ENCODE assay signal across 33 cellular contexts in genomic region chr2:63434024-63434423, GRCh38.
A peak's percentile ranks its signal among the peaks of the same experiment; 100 is the strongest.
DNase-seq lines count a peak whose midpoint lies in the region; ATAC-seq, FAIRE-seq and TF ChIP-seq lines count a peak whose summit lies in the region.
"Had no signal": no experiment of that assay in that cellular context is flagged by ENCODE, and none has a peak within 500 bp of the region (broad histone marks: within the 10 kb centered on the region; RNA-seq: fewer than 3 reads in every experiment).

No MANE protein-coding gene starts in this region.

- no peak overlapping the region for H3K4me2 ChIP-seq in K562 (ENCODE audit: insufficient read depth, low read length)
- H3K4me2 ChIP-seq: A549; BLaER1; BLaER1 treated with 17β-estradiol and CSF1 and Interleukin-3, amounts not matched to agents 10 nM and 100 nM had no signal

- FAIRE-seq in D721Med (lab: Jason Lieb, UNC) (peak; percentile 11), GM12892 (lab: Jason Lieb, UNC) (peak; percentile 64), K562 (lab: Jason Lieb, UNC) (peak; percentile 51)
- FAIRE-seq: A204.1, A549 had no signal

- no peak for ATAC-seq in activated T-cell treated with anti-CD3 and anti-CD28 coated beads, Interleukin-2, amount 50 U/mL, for 72 hours (replicated peaks in 1 of 2)
- no peak for ATAC-seq in K562
- ATAC-seq: A549; CD8-positive, alpha-beta T cell had no signal

- H3K36me3 Mint-ChIP-seq in activated T-cell treated with anti-CD3 and anti-CD28 coated beads, Interleukin-2, amount 50 U/mL, for 72 hours (ENCODE audit: insufficient read depth in 2 of 2) = no peaks in the 10 kb centered on the region
- H3K36me3 Mint-ChIP-seq in activated T-cell treated with anti-CD3 and anti-CD28 coated beads, Interleukin-2, amount 50 U/mL, for 24 hours (ENCODE audit: low read depth) = peaks cover 7% of the 10 kb centered on the region

- TF ChIP-seq RAD21 in K562 (CRISPR knock-in tag; conservative IDR thresholded peaks at IDR 0.05 in 1 of 2, IDR thresholded peaks at IDR 0.05 in 1 of 2) = no peak

- no peaks in the 10 kb centered on the region for H3K27me3 ChIP-seq in K562 (ENCODE audit: control insufficient read depth in 2 of 2, insufficient read depth in 2 of 2, low read length in 2 of 2)
- H3K27me3 ChIP-seq in spleen (replicated peaks in 1 of 7) = no peaks in the 10 kb centered on the region
- H3K27me3 ChIP-seq: BE2C; BLaER1; BLaER1 treated with 17β-estradiol and CSF1 and Interleukin-3, amounts not matched to agents 10 nM and 100 nM had no signal

- TF ChIP-seq CTCF in D721Med (IDR thresholded peaks at IDR 0.05; ENCODE audit: insufficient read depth, missing control alignments) (no peak), K562 (IDR thresholded peaks at IDR 0.05 in 2 of 3, conservative IDR thresholded peaks at IDR 0.05 in 1 of 3; ENCODE audit: insufficient read depth in 2 of 3, low read depth in 1 of 3, low read length in 3 of 3) (no peak), spleen (IDR thresholded peaks at IDR 0.05 in 8 of 11, conservative IDR thresholded peaks at IDR 0.05 in 3 of 11) (no peak)

- H3K9ac ChIP-seq in K562 (ENCODE audit: insufficient read depth in 1 of 2, low read depth in 2 of 2, low read length in 2 of 2) = no peak overlapping the region
- H3K9ac ChIP-seq: BLaER1; BLaER1 treated with 17β-estradiol and CSF1 and Interleukin-3, amounts not matched to agents 10 nM and 100 nM had no signal

- POLR2A ChIA-PET in K562 (lab: Yijun Ruan, JAX) = no interaction called here

- 36% methylated on average over 5 of the region's 5 CpGs for WGBS in K562 (ENCODE audit: insufficient coverage, low coverage, missing lambda C conversion rate)
- 86 to 94% (median 94%) methylated on average over 5 of the region's 5 CpGs for whole genome bisulfite sequencing in spleen, 5 donors

- BruUV-seq in K562 (replicated peaks; lab: Mats Ljungman, UMichigan) = no TSS peak

- no peaks in the 10 kb centered on the region for H3K9me3 ChIP-seq in K562 (replicated peaks; ENCODE audit: control insufficient read depth, insufficient read depth, low read depth, low read length)
- peaks cover 0 to 3% (median 0%) of the 10 kb centered on the region in 8 donors for H3K9me3 ChIP-seq in spleen
- H3K9me3 ChIP-seq: A549; BE2C; BLaER1; BLaER1 treated with 17β-estradiol and CSF1 and Interleukin-3, amounts not matched to agents 10 nM and 100 nM; Caco-2 had no signal

- intact Hi-C loops in K562 (cut with micrococcal nuclease) = no loop called here
- intact Hi-C loops in spleen (cut with DNase I; ENCODE audit: low total_unique reads) = no loop called here

- H3K27me3 Mint-ChIP-seq in activated T-cell treated with anti-CD3 and anti-CD28 coated beads, Interleukin-2, amount 50 U/mL, for 72 hours (ENCODE audit: low read depth) = no peaks in the 10 kb centered on the region
- H3K27me3 Mint-ChIP-seq in activated T-cell treated with anti-CD3 and anti-CD28 coated beads, Interleukin-2, amount 50 U/mL, for 24 hours = no peaks in the 10 kb centered on the region
- H3K27me3 Mint-ChIP-seq: B cell; CD4-positive, alpha-beta memory T cell; CD4-positive, alpha-beta T cell; CD4-positive, CD25-positive, alpha-beta regulatory T cell; CD8-positive, alpha-beta memory T cell had no signal

- TF ChIP-seq EP300 in K562 (IDR thresholded peaks at IDR 0.05; ENCODE audit: low read length) = no peak

- H3K79me2 ChIP-seq in K562 (ENCODE audit: control insufficient read depth, insufficient read depth, low read length) = no peaks in the 10 kb centered on the region

- in situ Hi-C loops in K562 (cut with MboI) = no loop called here

- TF ChIP-seq POLR2A in GM12892 (IDR thresholded peaks at IDR 0.05; ENCODE audit: low read depth, low read length) (no peak), K562 (conservative IDR thresholded peaks at IDR 0.05) (no peak), spleen (IDR thresholded peaks at IDR 0.05) (no peak)

- no peak for DNase-seq in activated T-cell treated with anti-CD3 and anti-CD28 coated beads, Interleukin-2, amount 50 U/mL, for 72 hours
- DNase-seq in activated T-cell treated with anti-CD3 and anti-CD28 coated beads, Interleukin-2, amount 50 U/mL, for 24 hours = no peak
- DNase-seq in D721Med (ENCODE audit: insufficient read length, low spot score) (no peak), GM12892 (ENCODE audit: insufficient read length) (no peak), K562 (ENCODE audit: extremely low read depth in 1 of 4, low spot score in 3 of 4) (no peak), spleen (no peak), cerebellum (ENCODE audit: low spot score) (no peak), RKO (ENCODE audit: low spot score) (no peak)
- DNase-seq: 8988T; ACHN; AML-193; BE2C; C1 segment of cervical spinal cord; Caco-2; Calu3; CD4-positive, alpha-beta memory T cell; CD4-positive, alpha-beta T cell; CD4-positive, CD25-positive, alpha-beta regulatory T cell; CD8-positive, alpha-beta memory T cell; CD8-positive, alpha-beta T cell; DMS 273 treated with DMSO at 0.1 percent for 48 hours; DMS79; DMS79 treated with DMSO at 0.1 percent for 48 hours; DND-41; EL had no signal

- peaks cover 0 to 9% of the 10 kb centered on the region in 2 experiments; a peak in 2 of 5 replicates for H3K4me1 ChIP-seq in K562 (replicated peaks in 1 of 2; ENCODE audit: control insufficient read depth in 2 of 2, insufficient read depth in 2 of 2, low read length in 2 of 2)
- no peaks in the 10 kb centered on the region for H3K4me1 ChIP-seq in spleen
- H3K4me1 ChIP-seq: BE2C, Caco-2 had no signal

- CTCF ChIA-PET in K562 (lab: Yijun Ruan, JAX; ENCODE audit: low intra/inter-chr PET ratio) = no interaction called here

- H3K27ac ChIP-seq in K562 (ENCODE audit: extremely low read depth, low read depth, low read length) (no peak overlapping the region), spleen (no peak overlapping the region)
- H3K27ac ChIP-seq: 22Rv1; A549; BLaER1; BLaER1 treated with 17β-estradiol and CSF1 and Interleukin-3, amounts not matched to agents 10 nM and 100 nM; C4-2B had no signal

- H3K4me1 Mint-ChIP-seq in activated T-cell treated with anti-CD3 and anti-CD28 coated beads, Interleukin-2, amount 50 U/mL, for 72 hours (ENCODE audit: low read depth) = no peaks in the 10 kb centered on the region
- H3K4me1 Mint-ChIP-seq in activated T-cell treated with anti-CD3 and anti-CD28 coated beads, Interleukin-2, amount 50 U/mL, for 24 hours (ENCODE audit: low read depth) = peaks cover 1% of the 10 kb centered on the region
- H3K4me1 Mint-ChIP-seq: B cell; CD14-positive monocyte; CD4-positive, alpha-beta memory T cell; CD4-positive, CD25-positive, alpha-beta regulatory T cell; CD8-positive, alpha-beta memory T cell had no signal

- no peaks in the 10 kb centered on the region for H3K9me1 ChIP-seq in K562 (ENCODE audit: control insufficient read depth, insufficient read depth, low read length)

- H3K4me3 ChIP-seq in K562 (no peak overlapping the region), spleen (no peak overlapping the region)
- H3K4me3 ChIP-seq: A549; BLaER1; BLaER1 treated with 17β-estradiol and CSF1 and Interleukin-3, amounts not matched to agents 10 nM and 100 nM had no signal

- no peak overlapping the region for H3K4me3 Mint-ChIP-seq in activated T-cell treated with anti-CD3 and anti-CD28 coated beads, Interleukin-2, amount 50 U/mL, for 72 hours
- H3K4me3 Mint-ChIP-seq in activated T-cell treated with anti-CD3 and anti-CD28 coated beads, Interleukin-2, amount 50 U/mL, for 24 hours = no peak overlapping the region
- H3K4me3 Mint-ChIP-seq: B cell; CD14-positive monocyte; CD4-positive, alpha-beta memory T cell; CD4-positive, alpha-beta T cell; CD4-positive, CD25-positive, alpha-beta regulatory T cell; CD8-positive, alpha-beta memory T cell; CD8-positive, alpha-beta T cell had no signal

- H3K36me3 ChIP-seq in K562 (ENCODE audit: control insufficient read depth, insufficient read depth, low read length) (no peaks in the 10 kb centered on the region), spleen (peaks cover 0 to 10% (median 0%) of the 10 kb centered on the region in 6 donors)
- H3K36me3 ChIP-seq: BE2C; BLaER1; BLaER1 treated with 17β-estradiol and CSF1 and Interleukin-3, amounts not matched to agents 10 nM and 100 nM had no signal

- peaks cover 0 to 2% of the 10 kb centered on the region in 2 donors for H3K9me3 Mint-ChIP-seq in activated T-cell treated with anti-CD3 and anti-CD28 coated beads, Interleukin-2, amount 50 U/mL, for 72 hours
- peaks cover 2% of the 10 kb centered on the region for H3K9me3 Mint-ChIP-seq in activated T-cell treated with anti-CD3 and anti-CD28 coated beads, Interleukin-2, amount 50 U/mL, for 24 hours
- H3K9me3 Mint-ChIP-seq: CD8-positive, alpha-beta T cell had no signal

- no peaks in the 10 kb centered on the region for H4K20me1 ChIP-seq in K562 (replicated peaks; ENCODE audit: control insufficient read depth, insufficient read depth, low read length)
- H4K20me1 ChIP-seq: BLaER1; BLaER1 treated with 17β-estradiol and CSF1 and Interleukin-3, amounts not matched to agents 10 nM and 100 nM had no signal

- peak overlapping the region; percentile 13 for H3K27ac Mint-ChIP-seq in activated T-cell treated with anti-CD3 and anti-CD28 coated beads, Interleukin-2, amount 50 U/mL, for 72 hours
- H3K27ac Mint-ChIP-seq in activated T-cell treated with anti-CD3 and anti-CD28 coated beads, Interleukin-2, amount 50 U/mL, for 24 hours = no peak overlapping the region
- H3K27ac Mint-ChIP-seq: B cell; CD14-positive monocyte; CD4-positive, alpha-beta memory T cell; CD4-positive, alpha-beta T cell; CD4-positive, CD25-positive, alpha-beta regulatory T cell; CD8-positive, alpha-beta memory T cell; CD8-positive, alpha-beta T cell had no signal

- no peak overlapping the region for H2AFZ ChIP-seq in K562 (ENCODE audit: low read depth, low read length)
